ENCODE assay signal across 8 cellular contexts in the genomic region with DNA sequence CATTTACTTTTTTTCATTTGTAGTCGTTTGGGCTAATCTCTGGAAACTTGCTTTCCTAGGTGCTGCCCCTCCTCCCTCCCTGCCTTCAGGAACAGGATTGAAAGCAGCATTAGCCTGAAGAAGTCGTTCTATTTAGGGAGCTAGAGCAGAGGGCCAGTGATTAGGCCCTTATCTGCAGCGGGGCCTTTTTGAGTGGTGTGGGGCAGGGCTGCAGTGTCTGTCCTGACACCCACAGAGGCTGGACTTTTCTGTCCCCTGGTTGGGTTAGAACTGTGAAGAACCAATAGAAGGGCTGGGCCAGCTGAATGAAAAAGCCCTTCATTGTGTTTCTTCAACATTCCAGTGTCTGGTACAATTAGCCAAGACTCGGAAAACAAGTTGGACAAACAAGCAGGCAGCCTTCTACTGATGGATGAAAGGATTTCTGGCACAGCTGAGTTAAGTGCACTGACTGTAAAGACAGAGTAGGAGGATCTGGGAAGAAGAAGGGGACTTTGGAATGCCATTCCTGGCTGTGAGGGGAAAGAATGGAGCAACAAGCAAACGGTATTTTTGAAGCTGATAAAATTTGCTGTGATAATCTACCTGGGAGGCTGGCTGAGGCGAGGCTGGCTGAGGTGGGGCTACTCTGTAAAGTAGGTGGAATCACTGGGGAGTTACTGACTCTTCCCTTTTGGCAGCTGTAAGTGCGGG. TPM values are rescaled to one million over a fixed set of nuclear protein-coding genes. Genes with fewer than 3 reads are reported as not detected.
DNase-seq lines count a peak whose midpoint lies in the region; ATAC-seq, FAIRE-seq and TF ChIP-seq lines count a peak whose summit lies in the region.

No MANE protein-coding gene starts in this region.

- H3K4me3 Mint-ChIP-seq in activated CD4-positive, alpha-beta T cell treated with anti-CD3 and anti-CD28 coated beads for 36 hours = no peak overlapping the region

- H3K36me3 Mint-ChIP-seq in activated CD4-positive, alpha-beta T cell treated with anti-CD3 and anti-CD28 coated beads for 36 hours (ENCODE audit: low read depth) = peaks cover 19% of the 10 kb centered on the region

- ATAC-seq in activated CD4-positive, alpha-beta T cell treated with anti-CD3 and anti-CD28 coated beads for 36 hours = no peak
- peak; percentile 94 for ATAC-seq in HepG2

- H3K27me3 ChIP-seq in breast epithelium = no peaks in the 10 kb centered on the region
- H3K27me3 ChIP-seq in HepG2 (ENCODE audit: control insufficient read depth in 1 of 2, insufficient read depth in 2 of 2, low read length in 2 of 2) = no peaks in the 10 kb centered on the region

- POLR2A ChIA-PET in activated CD4-positive, alpha-beta T cell treated with anti-CD3 and anti-CD28 coated beads for 36 hours (lab: Charles Lee) = interaction anchor here (1.1 to 2.0 kb wide), 3 partner anchors 9 to 21 kb away, joined by 4 to 17 read pairs (median 6); a partner anchor contains a TSS
- POLR2A ChIA-PET in HepG2 (lab: Yijun Ruan, JAX) = interaction anchor here (0.6 to 1.9 kb wide), 6 partner anchors 12 to 108 kb away, joined by 3 to 10 read pairs (median 6); no protein-coding TSS in a partner anchor

- intact Hi-C loops in activated CD4-positive, alpha-beta T cell treated with anti-CD3 and anti-CD28 coated beads for 36 hours (cut with DNase I, micrococcal nuclease) = no loop called here
- intact Hi-C loops in breast epithelium (cut with DNase I; ENCODE audit: low total_unique reads) (loop anchor here (10.0 kb wide), 1 partner anchor 1369 kb away; no protein-coding TSS in a partner anchor), HepG2 (cut with micrococcal nuclease; ENCODE audit: unreplicated experiment) (no loop called here)

- peak overlapping the region; percentile 97 for H3K27ac Mint-ChIP-seq in activated CD4-positive, alpha-beta T cell treated with anti-CD3 and anti-CD28 coated beads for 36 hours

- H3K9ac ChIP-seq in HepG2 (ENCODE audit: insufficient read depth, low read depth, low read length) = peak overlapping the region; percentile 68

- no peaks in the 10 kb centered on the region for H3K9me3 Mint-ChIP-seq in activated CD4-positive, alpha-beta T cell treated with anti-CD3 and anti-CD28 coated beads for 36 hours (ENCODE audit: low read depth)

- FAIRE-seq in HepG2 (lab: Jason Lieb, UNC) = peak; percentile 93

- TF ChIP-seq CTCF in breast epithelium (IDR thresholded peaks at IDR 0.05) (no peak), HepG2 (CRISPR knock-in tag; IDR thresholded peaks at IDR 0.05) (no peak)

- H3K4me1 ChIP-seq in breast epithelium = peaks cover 0 to 10% of the 10 kb centered on the region in 2 donors
- peaks cover 65% of the 10 kb centered on the region for H3K4me1 ChIP-seq in HepG2 (ENCODE audit: insufficient read depth, low read length)

- TF ChIP-seq POLR2A in breast epithelium (IDR thresholded peaks at IDR 0.05) (no peak), HepG2 (IDR thresholded peaks at IDR 0.05; ENCODE audit: insufficient read depth in 1 of 2, low read depth in 2 of 2, low read length in 2 of 2) (peak in 1 of 2 experiments; percentile 49; a peak in 1 of 4 replicates)

- WGBS in HepG2 (ENCODE audit: low lambda C conversion rate) = under 1% methylated on average over 6 of the region's 7 CpGs

- H3K4me2 ChIP-seq in HepG2 (ENCODE audit: low read depth, low read length) = peak overlapping the region; percentile 96

- H3K79me2 ChIP-seq in HepG2 (ENCODE audit: insufficient read depth, low read length) = peaks cover 11% of the 10 kb centered on the region

- H3K9me3 ChIP-seq in breast epithelium (no peaks in the 10 kb centered on the region), HepG2 (ENCODE audit: low read length) (no peaks in the 10 kb centered on the region)

- peak in 1 of 2 experiments; percentile 83; a peak in 1 of 4 replicates for TF ChIP-seq EP300 in HepG2 (IDR thresholded peaks at IDR 0.05; ENCODE audit: low read depth in 2 of 2, low read length in 2 of 2)
- TF ChIP-seq EP300 in HepG2 (CRISPR knock-in tag; IDR thresholded peaks at IDR 0.05; ENCODE audit: borderline replicate concordance) = peak; percentile 85

- peak overlapping the region; percentile 66 to 86 for H3K27ac ChIP-seq in breast epithelium
- peak overlapping the region; percentile 93 for H3K27ac ChIP-seq in HepG2 (ENCODE audit: extremely low read length, insufficient read depth, low read length)
- H3K27ac ChIP-seq in temporal lobe (ENCODE audit: low read depth, low read length) = peak overlapping the region; percentile 92

- H3K27me3 Mint-ChIP-seq in activated CD4-positive, alpha-beta T cell treated with anti-CD3 and anti-CD28 coated beads for 36 hours = no peaks in the 10 kb centered on the region

- H2AFZ ChIP-seq in HepG2 (ENCODE audit: low read length) = no peak overlapping the region

- peaks cover 52% of the 10 kb centered on the region for H3K4me1 Mint-ChIP-seq in activated CD4-positive, alpha-beta T cell treated with anti-CD3 and anti-CD28 coated beads for 36 hours

- CTCF ChIA-PET in activated CD4-positive, alpha-beta T cell treated with anti-CD3 and anti-CD28 coated beads for 36 hours (lab: Charles Lee) = interaction anchor here (0.7 to 6.2 kb wide), 14 partner anchors 8 to 64 kb away, joined by 3 to 75 read pairs (median 5); a partner anchor contains a TSS
- CTCF ChIA-PET in HepG2 (lab: Yijun Ruan, JAX; ENCODE audit: low intra/inter-chr PET ratio, low total read pairs) = no interaction called here

- no peak for TF ChIP-seq RAD21 in HepG2 (CRISPR knock-in tag; IDR thresholded peaks at IDR 0.05)

- H3K36me3 ChIP-seq in breast epithelium (no peaks in the 10 kb centered on the region), HepG2 (replicated peaks in 1 of 2; ENCODE audit: control insufficient read depth in 1 of 2, insufficient read depth in 2 of 2, low read length in 2 of 2) (no peaks in the 10 kb centered on the region; a peak in 1 of 5 replicates)

- peaks cover 12% of the 10 kb centered on the region for H4K20me1 ChIP-seq in HepG2 (ENCODE audit: insufficient read depth, low read length)

- H3K4me3 ChIP-seq in breast epithelium (peak overlapping the region in 1 of 3 donors; percentile 21), HepG2 (replicated peaks in 1 of 3; ENCODE audit: insufficient read depth in 1 of 3, low read depth in 2 of 3, low read length in 3 of 3) (peak overlapping the region; percentile 1 to 68 (median 48); a peak in 4 of 6 replicates)

- in situ Hi-C loops in HepG2 (cut with HindIII; ENCODE audit: extremely low pct_ligation_motif_present, low pct_unique_long_range_greater_than_20kb) = no loop called here

- BruUV-seq in HepG2 (replicated peaks; lab: Mats Ljungman, UMichigan) = no TSS peak

- no peak for DNase-seq in activated CD4-positive, alpha-beta T cell treated with anti-CD3 and anti-CD28 coated beads for 36 hours
- DNase-seq in activated CD4-positive, alpha-beta T cell treated with anti-CD3 and anti-CD28 coated beads for 4 hours = no peak
- DNase-seq in breast epithelium (ENCODE audit: low spot score in 2 of 2) (peak in 1 of 2 donors; percentile 50), HepG2 (ENCODE audit: low spot score) (peak; percentile 99), DMS53 treated with DMSO at 0.1 percent for 48 hours (lab: John Stamatoyannopoulos, UW; ENCODE audit: unreplicated experiment) (no peak), T-helper 9 cell (no peak)
- no peak for DNase-seq in activated CD4-positive, alpha-beta T cell treated with anti-CD3 and anti-CD28 coated beads, Interleukin-2, amount 50 U/mL, for 48 hours

TF ChIP-seq in HepG2, 621 proteins besides CTCF, POLR2A, EP300 and RAD21 (continues in another document):
- TF ChIP-seq, protein P1, sequence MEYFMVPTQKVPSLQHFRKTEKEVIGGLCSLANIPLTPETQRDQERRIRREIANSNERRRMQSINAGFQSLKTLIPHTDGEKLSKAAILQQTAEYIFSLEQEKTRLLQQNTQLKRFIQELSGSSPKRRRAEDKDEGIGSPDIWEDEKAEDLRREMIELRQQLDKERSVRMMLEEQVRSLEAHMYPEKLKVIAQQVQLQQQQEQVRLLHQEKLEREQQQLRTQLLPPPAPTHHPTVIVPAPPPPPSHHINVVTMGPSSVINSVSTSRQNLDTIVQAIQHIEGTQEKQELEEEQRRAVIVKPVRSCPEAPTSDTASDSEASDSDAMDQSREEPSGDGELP (IDR thresholded peaks at IDR 0.05; ENCODE audit: borderline replicate concordance, low read depth) = peak; percentile 91

RNA-seq across cellular contexts. Expression of a gene that starts 9.7 kb away (rescaled TPM):
- total RNA-seq in activated CD4-positive, alpha-beta T cell treated with anti-CD3 and anti-CD28 coated beads for 36 hours = 100 to 1,000 TPM; 192 to 195 TPM
- 100 to 1,000 TPM; 279 to 350 (median 325) TPM for total RNA-seq in breast epithelium
- 56.7 and 65.4 TPM in 2 replicates for total RNA-seq in HepG2 (2016; rRNA removed; fragmentation: Illumina TruSeq; extraction: Trizol)
- total RNA-seq in HepG2 (2016; cell fraction: cytosol; rRNA removed; fragmentation: Illumina TruSeq; extraction: Trizol; ENCODE audit: low read depth) = 7.8 and 9.7 TPM in 2 replicates
- 50.3 and 61.9 TPM in 2 replicates for total RNA-seq in HepG2 (2016; cell fraction: insoluble cytoplasmic fraction; rRNA removed; fragmentation: Illumina TruSeq; extraction: Trizol)
- 18.5 and 20.3 TPM in 2 replicates for total RNA-seq in HepG2 (2016; cell fraction: membrane; rRNA removed; fragmentation: Illumina TruSeq; extraction: Trizol)
- 147 and 164 TPM in 2 replicates for total RNA-seq in HepG2 (2016; cell fraction: nucleus; rRNA removed; fragmentation: Illumina TruSeq; extraction: Trizol)
- polyA plus RNA-seq in HepG2 (2011; rRNA removed) = 36.5 and 36.7 TPM in 2 replicates
- 13.0 and 16.2 TPM in 2 replicates for polyA plus RNA-seq in HepG2 (2011; cell fraction: cytosol; rRNA removed)
- polyA plus RNA-seq in HepG2 (2011; cell fraction: nucleus; rRNA removed) = 98.0 and 102 TPM in 2 replicates
- 38.1 and 55.9 TPM in 2 replicates for polyA plus RNA-seq in HepG2 (2012)
- polyA plus RNA-seq in HepG2 (2016; cell fraction: cytosol; fragmentation: Illumina TruSeq; extraction: Trizol; ENCODE audit: low read depth) = 3.1 and 3.3 TPM in 2 replicates
- polyA plus RNA-seq in HepG2 (2016; cell fraction: insoluble cytoplasmic fraction; fragmentation: Illumina TruSeq; extraction: Trizol; ENCODE audit: low read depth) = 34.7 and 37.3 TPM in 2 replicates
- 5.3 and 6.9 TPM in 2 replicates for polyA plus RNA-seq in HepG2 (2016; cell fraction: membrane; fragmentation: Illumina TruSeq; extraction: Trizol; ENCODE audit: low read depth)
- polyA plus RNA-seq in HepG2 (2016; cell fraction: nucleus; fragmentation: Illumina TruSeq; extraction: Trizol; ENCODE audit: insufficient read depth, low read depth) = 102 and 117 TPM in 2 replicates
- 97.4 and 114 TPM in 2 replicates for polyA minus RNA-seq in HepG2 (2011; rRNA and poly(A)+ RNA removed; ENCODE audit: low replicate concordance)
- 48.6 TPM in 2 replicates for polyA minus RNA-seq in HepG2 (2011; cell fraction: cytosol; rRNA and poly(A)+ RNA removed)
- polyA minus RNA-seq in HepG2 (2011; cell fraction: nucleus; rRNA and poly(A)+ RNA removed) = 406 and 470 TPM in 2 replicates
- 386 TPM for total RNA-seq in temporal lobe
